31 cellular contexts compared by ENCODE assay signal in genomic region chr21:10575311-10575667, GRCh38. TPM values are rescaled to one million over a fixed set of nuclear protein-coding genes. Genes with fewer than 3 reads are reported as not detected.
"Had no signal": no experiment of that assay in that cellular context is flagged by ENCODE, and none has a peak within 500 bp of the region (broad histone marks: within the 10 kb centered on the region; RNA-seq: fewer than 3 reads in every experiment).

No MANE protein-coding gene starts in this region.

- DNase-seq: activated CD4-positive, alpha-beta T cell treated with anti-CD3 and anti-CD28 coated beads for 36 hours; activated CD4-positive, CD25-positive, alpha-beta regulatory T cell; activated CD8-positive, alpha-beta memory T cell treated with anti-CD3 and anti-CD28 coated beads, Interleukin-2, amount 10 ng/mL, durations not matched to agents 7 days and 5 days; activated CD8-positive, alpha-beta T cell treated with anti-CD3 and anti-CD28 coated beads, Interleukin-2, amount 10 ng/mL, durations not matched to agents 7 days and 5 days; activated effector memory CD4-positive, alpha-beta T cell treated with anti-CD3 and anti-CD28 coated beads, Interleukin-2, amount 50 U/mL, for 16 hours; activated naive CD4-positive, alpha-beta T cell treated with anti-CD3 and anti-CD28 coated beads, Interleukin-2, amount 10 ng/mL, durations not matched to agents 7 days and 5 days; activated naive CD8-positive, alpha-beta T cell treated with anti-CD3 and anti-CD28 coated beads, Interleukin-2, amount 10 ng/mL, durations not matched to agents 7 days and 5 days; activated T-cell treated with anti-CD3 and anti-CD28 coated beads, Interleukin-2, amount 50 U/mL, for 48 hours; central memory CD4-positive, alpha-beta T cell; foreskin fibroblast; heart right ventricle; retina; stimulated activated CD4-positive, alpha-beta T cell treated with anti-CD3 and anti-CD28 coated beads, Interleukin-1b, Interleukin-23, amount 100 ng/mL, for 48 hours; stimulated activated CD4-positive, alpha-beta T cell treated with anti-CD3 and anti-CD28 coated beads, Interleukin-4, amount 100 ng/mL, for 4 hours; stimulated activated CD8-positive, alpha-beta memory T cell treated with anti-CD3 and anti-CD28 coated beads, Interleukin-4, amount 100 ng/mL, for 48 hours; stimulated activated naive CD4-positive, alpha-beta T cell; T-cell; uterus had no signal

- H3K36me3 ChIP-seq: heart right ventricle, pancreas, prostate gland, suprapubic skin, tibial nerve, uterus had no signal

- H3K9me3 ChIP-seq: prostate gland, uterus had no signal

- H3K27me3 ChIP-seq: heart right ventricle, pancreas, suprapubic skin, tibial nerve, uterus had no signal

- H3K27ac Mint-ChIP-seq: activated CD4-positive, alpha-beta T cell treated with anti-CD3 and anti-CD28 coated beads for 36 hours; activated CD8-positive, alpha-beta memory T cell treated with anti-CD3 and anti-CD28 coated beads, Interleukin-2, amount 10 ng/mL, durations not matched to agents 7 days and 5 days; activated CD8-positive, alpha-beta T cell treated with anti-CD3 and anti-CD28 coated beads, Interleukin-2, amount 10 ng/mL, durations not matched to agents 7 days and 5 days; activated naive CD4-positive, alpha-beta T cell treated with anti-CD3 and anti-CD28 coated beads, Interleukin-2, amount 10 ng/mL, durations not matched to agents 7 days and 5 days; activated naive CD8-positive, alpha-beta T cell treated with anti-CD3 and anti-CD28 coated beads, Interleukin-2, amount 10 ng/mL, durations not matched to agents 7 days and 5 days; T-cell; T-helper 2 cell treated with Interferon-gamma antibody and Interleukin-4, amounts not matched to agents 5 μg/mL and 100 μg/mL, for 36 hours had no signal

- H3K36me3 Mint-ChIP-seq: activated CD8-positive, alpha-beta memory T cell treated with anti-CD3 and anti-CD28 coated beads, Interleukin-2, amount 10 ng/mL, durations not matched to agents 7 days and 5 days; activated naive CD4-positive, alpha-beta T cell treated with anti-CD3 and anti-CD28 coated beads, Interleukin-2, amount 10 ng/mL, durations not matched to agents 7 days and 5 days; activated naive CD8-positive, alpha-beta T cell treated with anti-CD3 and anti-CD28 coated beads, Interleukin-2, amount 10 ng/mL, durations not matched to agents 7 days and 5 days; T-cell had no signal

- H3K4me3 ChIP-seq: heart right ventricle, lung, pancreas, prostate gland, smooth muscle cell, suprapubic skin, tibial nerve, uterus had no signal

- H3K4me1 ChIP-seq: heart right ventricle, pancreas, prostate gland, suprapubic skin, tibial nerve, uterus had no signal

- H3K4me3 Mint-ChIP-seq: activated CD4-positive, alpha-beta T cell treated with anti-CD3 and anti-CD28 coated beads for 36 hours; activated CD8-positive, alpha-beta memory T cell treated with anti-CD3 and anti-CD28 coated beads, Interleukin-2, amount 10 ng/mL, durations not matched to agents 7 days and 5 days; activated CD8-positive, alpha-beta T cell treated with anti-CD3 and anti-CD28 coated beads, Interleukin-2, amount 10 ng/mL, durations not matched to agents 7 days and 5 days; activated naive CD4-positive, alpha-beta T cell treated with anti-CD3 and anti-CD28 coated beads, Interleukin-2, amount 10 ng/mL, durations not matched to agents 7 days and 5 days; activated naive CD8-positive, alpha-beta T cell treated with anti-CD3 and anti-CD28 coated beads, Interleukin-2, amount 10 ng/mL, durations not matched to agents 7 days and 5 days; T-cell; T-helper 2 cell treated with Interferon-gamma antibody and Interleukin-4, amounts not matched to agents 5 μg/mL and 100 μg/mL, for 36 hours had no signal

- H3K27ac ChIP-seq: heart right ventricle, pancreas, prostate gland, suprapubic skin, tibial nerve, uterus had no signal

- H3K4me2 ChIP-seq: smooth muscle cell had no signal

- H3K27me3 Mint-ChIP-seq: activated CD4-positive, alpha-beta T cell treated with anti-CD3 and anti-CD28 coated beads for 36 hours; activated CD8-positive, alpha-beta memory T cell treated with anti-CD3 and anti-CD28 coated beads, Interleukin-2, amount 10 ng/mL, durations not matched to agents 7 days and 5 days; activated naive CD4-positive, alpha-beta T cell treated with anti-CD3 and anti-CD28 coated beads, Interleukin-2, amount 10 ng/mL, durations not matched to agents 7 days and 5 days; activated naive CD8-positive, alpha-beta T cell treated with anti-CD3 and anti-CD28 coated beads, Interleukin-2, amount 10 ng/mL, durations not matched to agents 7 days and 5 days; T-cell had no signal

- H3K4me1 Mint-ChIP-seq: activated CD4-positive, alpha-beta T cell treated with anti-CD3 and anti-CD28 coated beads for 36 hours; activated CD8-positive, alpha-beta memory T cell treated with anti-CD3 and anti-CD28 coated beads, Interleukin-2, amount 10 ng/mL, durations not matched to agents 7 days and 5 days; activated naive CD4-positive, alpha-beta T cell treated with anti-CD3 and anti-CD28 coated beads, Interleukin-2, amount 10 ng/mL, durations not matched to agents 7 days and 5 days; activated naive CD8-positive, alpha-beta T cell treated with anti-CD3 and anti-CD28 coated beads, Interleukin-2, amount 10 ng/mL, durations not matched to agents 7 days and 5 days; T-cell had no signal

- ATAC-seq: activated CD4-positive, alpha-beta T cell treated with anti-CD3 and anti-CD28 coated beads for 36 hours; activated CD8-positive, alpha-beta memory T cell treated with anti-CD3 and anti-CD28 coated beads, Interleukin-2, amount 10 ng/mL, durations not matched to agents 7 days and 5 days; activated CD8-positive, alpha-beta T cell treated with anti-CD3 and anti-CD28 coated beads, Interleukin-2, amount 10 ng/mL, durations not matched to agents 7 days and 5 days had no signal

RNA-seq across cellular contexts. Expression of gene TPTE, which starts 53.9 kb away (rescaled TPM):
- total RNA-seq: activated CD4-positive, alpha-beta T cell treated with anti-CD3 and anti-CD28 coated beads for 36 hours; activated CD8-positive, alpha-beta memory T cell treated with anti-CD3 and anti-CD28 coated beads, Interleukin-2, amount 10 ng/mL, durations not matched to agents 7 days and 5 days; activated CD8-positive, alpha-beta T cell treated with anti-CD3 and anti-CD28 coated beads, Interleukin-2, amount 10 ng/mL, durations not matched to agents 7 days and 5 days; activated naive CD8-positive, alpha-beta T cell treated with anti-CD3 and anti-CD28 coated beads, Interleukin-2, amount 10 ng/mL, durations not matched to agents 7 days and 5 days; astrocyte; endothelial cell of umbilical vein; heart right ventricle; kidney epithelial cell; lung; mesenteric fat pad; mucosa of gallbladder; pancreas; smooth muscle cell; suprapubic skin; T-cell; tibial nerve had no signal
- polyA plus RNA-seq: endothelial cell of umbilical vein, heart right ventricle, lung, neural cell, smooth muscle cell had no signal
